In genomic region chr1:11138952-11139351, GRCh38 we compare ENCODE assay signal across 20 cellular contexts. TPM values are rescaled to one million over a fixed set of nuclear protein-coding genes. Genes with fewer than 3 reads are reported as not detected.
DNase-seq lines count a peak whose midpoint lies in the region; ATAC-seq, FAIRE-seq and TF ChIP-seq lines count a peak whose summit lies in the region.
"Had no signal": no experiment of that assay in that cellular context is flagged by ENCODE, and none has a peak within 500 bp of the region (broad histone marks: within the 10 kb centered on the region; RNA-seq: fewer than 3 reads in every experiment).

No MANE protein-coding gene starts in this region.

- H3K27me3 ChIP-seq in PC-3 (ENCODE audit: low read length), result no peaks in the 10 kb centered on the region
- no peaks in the 10 kb centered on the region for H3K27me3 ChIP-seq in bronchial epithelial cell (ENCODE audit: control insufficient read depth, insufficient read depth, low read length)
- H3K27me3 ChIP-seq: MG63 had no signal

- POLR2A ChIA-PET in PC-3 (lab: Charles Lee; ENCODE audit: unreplicated experiment), result interaction anchor here (1.0 kb wide), 1 partner anchor 9 kb away, joined by 5 read pairs; no protein-coding TSS in a partner anchor

- H3K4me1 ChIP-seq in PC-3 (ENCODE audit: insufficient read depth, low read length), result peaks cover 40% of the 10 kb centered on the region

- H3K4me1 Mint-ChIP-seq in nephron, result peaks cover 22% of the 10 kb centered on the region

- no peaks in the 10 kb centered on the region for H3K9me3 Mint-ChIP-seq in nephron
- H3K9me3 Mint-ChIP-seq: CD4-positive, alpha-beta T cell had no signal

- ATAC-seq in PC-3 (peak; percentile 49), GM21360 (IDR thresholded peaks at IDR 0.05; ENCODE audit: unreplicated experiment) (no peak)

- H3K79me2 ChIP-seq in PC-3 (ENCODE audit: low read length), result no peaks in the 10 kb centered on the region

- H4K20me1 ChIP-seq in PC-3 (ENCODE audit: low read length), result no peaks in the 10 kb centered on the region

- CTCF ChIA-PET in PC-3 (lab: Charles Lee), result no interaction called here

- H3K4me3 Mint-ChIP-seq in nephron, result no peak overlapping the region
- H3K4me3 Mint-ChIP-seq: CD4-positive, alpha-beta T cell had no signal

- H3K4me2 ChIP-seq in PC-3 (ENCODE audit: low read length), result peak overlapping the region; percentile 59

- no peak overlapping the region for H3K9ac ChIP-seq in PC-3 (ENCODE audit: low read length)

- no peak overlapping the region for H2AFZ ChIP-seq in PC-3 (ENCODE audit: low read length)

- H3K36me3 ChIP-seq in PC-3 (ENCODE audit: low read depth, low read length) (peaks cover 28% of the 10 kb centered on the region), bronchial epithelial cell (ENCODE audit: control insufficient read depth, insufficient read depth, low read length) (peaks cover 5% of the 10 kb centered on the region)

- H3F3A ChIP-seq in PC-3 (ENCODE audit: low read length, unreplicated experiment), result no peaks in the 10 kb centered on the region

- DNase-seq in EL (peak; percentile 43), PC-3 (peak; percentile 75), bronchial epithelial cell (ENCODE audit: low read depth) (peak; percentile 69), cardiac septum (ENCODE audit: low spot score) (no peak), NOMO-1 treated with dmso at 0.1 percent for 144 hours (lab: John Stamatoyannopoulos, UW; ENCODE audit: unreplicated experiment) (no peak), erythroblast (lab: John Stamatoyannopoulos, UW) (no peak)
- DNase-seq: anterior cingulate cortex; CD4-positive, alpha-beta T cell; effector memory CD4-positive, alpha-beta T cell; islet precursor cell; MG63; NCI-H2029; NCI-H526 treated with DMSO at 0.1 percent for 48 hours; stimulated activated CD4-positive, alpha-beta T cell treated with anti-CD3 and anti-CD28 coated beads, Interleukin-12 subunit alpha, Interleukin-12 subunit beta, amount 100 ng/mL, for 4 hours; substantia nigra; T-helper 1 cell had no signal

- H3K36me3 Mint-ChIP-seq in nephron (ENCODE audit: low read depth), result peaks cover 41% of the 10 kb centered on the region

- H3K9me2 ChIP-seq in PC-3 (replicated peaks; ENCODE audit: low read length), result no peaks in the 10 kb centered on the region

- no peaks in the 10 kb centered on the region for H3K27me3 Mint-ChIP-seq in nephron (ENCODE audit: low read depth)
- H3K27me3 Mint-ChIP-seq: CD4-positive, alpha-beta T cell had no signal

- H3K27ac Mint-ChIP-seq in nephron, result peak overlapping the region in 2 of 3 experiments; percentile 81 to 86
- H3K27ac Mint-ChIP-seq: CD4-positive, alpha-beta T cell had no signal

- H3K9me3 ChIP-seq in PC-3 (ENCODE audit: low read length), result no peaks in the 10 kb centered on the region
- H3K9me3 ChIP-seq: MG63 had no signal

- no peak overlapping the region for H3K4me3 ChIP-seq in PC-3 (ENCODE audit: low read length)
- no peak overlapping the region for H3K4me3 ChIP-seq in bronchial epithelial cell (ENCODE audit: low read depth, low read length)
- H3K4me3 ChIP-seq: MG63 had no signal

- intact Hi-C loops in PC-3 (cut with micrococcal nuclease) (no loop called here), cardiac septum (cut with DNase I) (no loop called here)

- BruUV-seq in PC-3 (replicated peaks; lab: Mats Ljungman, UMichigan), result no TSS peak

- no peak for TF ChIP-seq CTCF in PC-3 (conservative IDR thresholded peaks at IDR 0.05; ENCODE audit: low read depth, low read length)
- no peak for TF ChIP-seq CTCF in bronchial epithelial cell (IDR thresholded peaks at IDR 0.05; ENCODE audit: insufficient read depth, low read length, severe bottlenecking)
- TF ChIP-seq CTCF in nephron (IDR thresholded peaks at IDR 0.05; ENCODE audit: unreplicated experiment in 3 of 3), result no peak

- no peak for TF ChIP-seq POLR2A in erythroblast (IDR thresholded peaks at IDR 0.05; ENCODE audit: low read length)

- peak overlapping the region; percentile 69 for H3K27ac ChIP-seq in PC-3 (ENCODE audit: low read length)

- no peak for FAIRE-seq in bronchial epithelial cell (lab: Jason Lieb, UNC)
- FAIRE-seq: GM12892, RCC 7860 had no signal

RNA-seq across cellular contexts. Expression of gene EXOSC10, which starts 39.3 kb away (rescaled TPM):
- total RNA-seq in PC-3 (2014; rRNA removed), result 95.9 and 96.3 TPM in 2 replicates
- total RNA-seq in bronchial epithelial cell, result 37.4 and 45.1 TPM in 2 replicates
- 22.5 TPM for total RNA-seq in cardiac septum

RNA-seq across cellular contexts. Expression of gene ANGPTL7, which starts 50.2 kb away (rescaled TPM):
- total RNA-seq in PC-3 (2014; rRNA removed), result not detected in 2 replicates
- total RNA-seq in bronchial epithelial cell, result not detected in 2 replicates
- 0.81 TPM for total RNA-seq in cardiac septum
- total RNA-seq: CD4-positive, alpha-beta T cell had no signal

Comparison
In these comparisons a context has a peak if more than half of its experiments do, and no peak if none do; other contexts are left out.
1. DNase-seq: peak in EL (single experiment), PC-3 (single experiment) and bronchial epithelial cell (single experiment); none in cardiac septum (single experiment), NOMO-1 treated with dmso at 0.1 percent for 144 hours (single experiment) and erythroblast (0 of 2).